10 cellular contexts compared by ENCODE assay signal in genomic region chr14:55336161-55336560, GRCh38.
A peak's percentile ranks its signal among the peaks of the same experiment; 100 is the strongest.
DNase-seq lines count a peak whose midpoint lies in the region; ATAC-seq and TF ChIP-seq lines count a peak whose summit lies in the region.
"Had no signal": no experiment of that assay in that cellular context is flagged by ENCODE, and none has a peak within 500 bp of the region (broad histone marks: within the 10 kb centered on the region; RNA-seq: fewer than 3 reads in every experiment).

No MANE protein-coding gene starts in this region.

- no TSS peak for BruUV-seq in MCF 10A (replicated peaks; lab: Mats Ljungman, UMichigan)

- CTCF ChIA-PET in MCF 10A (lab: Yijun Ruan, JAX), result interaction anchor here (0.8 to 1.1 kb wide), 2 partner anchors 65 to 87 kb away, joined by 3 read pairs; no protein-coding TSS in a partner anchor

- H3K4me3 Mint-ChIP-seq in MCF 10A (ENCODE audit: unreplicated experiment), result no peak overlapping the region
- H3K4me3 Mint-ChIP-seq in endothelial cell (ENCODE audit: unreplicated experiment), result no peak overlapping the region

- DNase-seq in EH (ENCODE audit: low read depth) (peak; percentile 72), OCI-M1 (lab: John Stamatoyannopoulos, UW) (peak; percentile 19), MCF 10A (ENCODE audit: unreplicated experiment) (peak; percentile 20), mucosa of gallbladder (ENCODE audit: low spot score) (peak; percentile 31), endothelial cell (ENCODE audit: low spot score) (no peak), DMS79 (lab: John Stamatoyannopoulos, UW) (no peak)
- DNase-seq: heart right ventricle, NCI-H345 had no signal

- POLR2A ChIA-PET in MCF 10A (lab: Yijun Ruan, JAX), result interaction anchor here (0.7 to 1.2 kb wide), 2 partner anchors 63 to 114 kb away, joined by 3 read pairs; no protein-coding TSS in a partner anchor

- H3K27ac Mint-ChIP-seq in MCF 10A (ENCODE audit: low read depth, unreplicated experiment) (no peak overlapping the region), endothelial cell (ENCODE audit: unreplicated experiment) (no peak overlapping the region)

- H3K36me3 Mint-ChIP-seq in MCF 10A (ENCODE audit: insufficient read depth, unreplicated experiment) (no peaks in the 10 kb centered on the region), endothelial cell (ENCODE audit: low read depth, unreplicated experiment) (no peaks in the 10 kb centered on the region)

- no peaks in the 10 kb centered on the region for H3K9me3 Mint-ChIP-seq in MCF 10A (ENCODE audit: unreplicated experiment)
- no peaks in the 10 kb centered on the region for H3K9me3 Mint-ChIP-seq in endothelial cell (ENCODE audit: unreplicated experiment)

- no peak for ATAC-seq in GM21526 (IDR thresholded peaks at IDR 0.05; ENCODE audit: low FRiP score, unreplicated experiment)
- ATAC-seq: Right ventricle myocardium inferior had no signal

- H3K27me3 Mint-ChIP-seq in MCF 10A (ENCODE audit: insufficient read depth, unreplicated experiment) (no peaks in the 10 kb centered on the region), endothelial cell (ENCODE audit: unreplicated experiment) (no peaks in the 10 kb centered on the region)

- H3K4me1 Mint-ChIP-seq in MCF 10A (ENCODE audit: insufficient read depth, unreplicated experiment) (peaks cover 23% of the 10 kb centered on the region), endothelial cell (ENCODE audit: unreplicated experiment) (no peaks in the 10 kb centered on the region)

- intact Hi-C loops in MCF 10A (cut with micrococcal nuclease), result no loop called here

- no peak for TF ChIP-seq CTCF in MCF 10A (IDR thresholded peaks at IDR 0.05; ENCODE audit: unreplicated experiment)
- TF ChIP-seq CTCF in endothelial cell (IDR thresholded peaks at IDR 0.05; ENCODE audit: unreplicated experiment), result no peak

Comparison
In these comparisons a context has a peak if more than half of its experiments do, and no peak if none do; other contexts are left out.
1. DNase-seq: peak in EH (single experiment), OCI-M1 (single experiment), MCF 10A (single experiment) and mucosa of gallbladder (single experiment); none in endothelial cell (single experiment) and DMS79 (single experiment).